ENCODE assay signal across 1 cellular context in genomic region chr15:48555244-48555804, GRCh38.
TF ChIP-seq lines count a peak whose summit lies in the region.

No MANE protein-coding gene starts in this region.

TF ChIP-seq in K562, 482 proteins besides CTCF, POLR2A, EP300 and RAD21 (continued from another document and continues in another):
- TF ChIP-seq THAP7 (CRISPR knock-in tag; IDR thresholded peaks at IDR 0.05): no peak
- TF ChIP-seq ZNF589 (CRISPR knock-in tag; IDR thresholded peaks at IDR 0.05; ENCODE audit: low read depth): no peak
- TF ChIP-seq EHMT2 (IDR thresholded peaks at IDR 0.05): 0 out of 2 replicates have a peak, but pooled peaks have one; percentile 22
- peak; percentile 98 to 99 for TF ChIP-seq KDM1A (IDR thresholded peaks at IDR 0.05)
- no peak for TF ChIP-seq IFI16 (CRISPR knock-in tag; IDR thresholded peaks at IDR 0.05)
- TF ChIP-seq ZBTB11 (CRISPR knock-in tag; IDR thresholded peaks at IDR 0.05): no peak
- peak; percentile 72 for TF ChIP-seq NCOR1 (IDR thresholded peaks at IDR 0.05)
- TF ChIP-seq TAL1 (IDR thresholded peaks at IDR 0.05): peak; percentile 65
- TF ChIP-seq PHF21A (IDR thresholded peaks at IDR 0.05; ENCODE audit: borderline replicate concordance, low read depth): no peak
- peak; percentile 76 for TF ChIP-seq MECOM (CRISPR knock-in tag; IDR thresholded peaks at IDR 0.05)
- no peak for TF ChIP-seq TAF1 (IDR thresholded peaks at IDR 0.05; ENCODE audit: control insufficient read depth, extremely low read depth, insufficient read depth, low read length, severe bottlenecking)
- TF ChIP-seq NFE2 (IDR thresholded peaks at IDR 0.05; ENCODE audit: low read depth): peak; percentile 93
- no peak for TF ChIP-seq KDM5B (IDR thresholded peaks at IDR 0.05; ENCODE audit: insufficient replicate concordance, low read depth, low read length)
- TF ChIP-seq, protein P1, sequence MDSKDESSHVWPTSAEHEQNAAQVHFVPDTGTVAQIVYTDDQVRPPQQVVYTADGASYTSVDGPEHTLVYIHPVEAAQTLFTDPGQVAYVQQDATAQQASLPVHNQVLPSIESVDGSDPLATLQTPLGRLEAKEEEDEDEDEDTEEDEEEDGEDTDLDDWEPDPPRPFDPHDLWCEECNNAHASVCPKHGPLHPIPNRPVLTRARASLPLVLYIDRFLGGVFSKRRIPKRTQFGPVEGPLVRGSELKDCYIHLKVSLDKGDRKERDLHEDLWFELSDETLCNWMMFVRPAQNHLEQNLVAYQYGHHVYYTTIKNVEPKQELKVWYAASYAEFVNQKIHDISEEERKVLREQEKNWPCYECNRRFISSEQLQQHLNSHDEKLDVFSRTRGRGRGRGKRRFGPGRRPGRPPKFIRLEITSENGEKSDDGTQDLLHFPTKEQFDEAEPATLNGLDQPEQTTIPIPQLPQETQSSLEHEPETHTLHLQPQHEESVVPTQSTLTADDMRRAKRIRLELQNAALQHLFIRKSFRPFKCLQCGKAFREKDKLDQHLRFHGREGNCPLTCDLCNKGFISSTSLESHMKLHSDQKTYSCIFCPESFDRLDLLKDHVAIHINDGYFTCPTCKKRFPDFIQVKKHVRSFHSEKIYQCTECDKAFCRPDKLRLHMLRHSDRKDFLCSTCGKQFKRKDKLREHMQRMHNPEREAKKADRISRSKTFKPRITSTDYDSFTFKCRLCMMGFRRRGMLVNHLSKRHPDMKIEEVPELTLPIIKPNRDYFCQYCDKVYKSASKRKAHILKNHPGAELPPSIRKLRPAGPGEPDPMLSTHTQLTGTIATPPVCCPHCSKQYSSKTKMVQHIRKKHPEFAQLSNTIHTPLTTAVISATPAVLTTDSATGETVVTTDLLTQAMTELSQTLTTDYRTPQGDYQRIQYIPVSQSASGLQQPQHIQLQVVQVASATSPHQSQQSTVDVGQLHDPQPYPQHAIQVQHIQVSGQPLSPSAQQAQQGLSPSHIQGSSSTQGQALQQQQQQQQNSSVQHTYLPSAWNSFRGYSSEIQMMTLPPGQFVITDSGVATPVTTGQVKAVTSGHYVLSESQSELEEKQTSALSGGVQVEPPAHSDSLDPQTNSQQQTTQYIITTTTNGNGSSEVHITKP (IDR thresholded peaks at IDR 0.05; ENCODE audit: partially characterized antibody): peak; percentile 90
- TF ChIP-seq LARP7 (IDR thresholded peaks at IDR 0.05): no peak
- no peak for TF ChIP-seq ZKSCAN8 (CRISPR knock-in tag; IDR thresholded peaks at IDR 0.05)
- no peak for TF ChIP-seq CEBPG (CRISPR knock-in tag; IDR thresholded peaks at IDR 0.05)
- 0 out of 4 replicates have a peak, but pooled peaks of 1 of the 2 experiments have one; percentile 25 for TF ChIP-seq CEBPG (tag; conservative IDR thresholded peaks at IDR 0.05 in 1 of 2, IDR thresholded peaks at IDR 0.05 in 1 of 2)
- no peak for TF ChIP-seq HNRNPH1 (optimal IDR thresholded peaks at IDR 0.05; ENCODE audit: low read depth, low read length)
- TF ChIP-seq SMARCE1 (IDR thresholded peaks at IDR 0.05): peak; percentile 79
- no peak for TF ChIP-seq ARID3B (CRISPR knock-in tag; IDR thresholded peaks at IDR 0.05; ENCODE audit: borderline replicate concordance)
- no peak for TF ChIP-seq DNMT1 (IDR thresholded peaks at IDR 0.05)
- TF ChIP-seq, protein P2, sequence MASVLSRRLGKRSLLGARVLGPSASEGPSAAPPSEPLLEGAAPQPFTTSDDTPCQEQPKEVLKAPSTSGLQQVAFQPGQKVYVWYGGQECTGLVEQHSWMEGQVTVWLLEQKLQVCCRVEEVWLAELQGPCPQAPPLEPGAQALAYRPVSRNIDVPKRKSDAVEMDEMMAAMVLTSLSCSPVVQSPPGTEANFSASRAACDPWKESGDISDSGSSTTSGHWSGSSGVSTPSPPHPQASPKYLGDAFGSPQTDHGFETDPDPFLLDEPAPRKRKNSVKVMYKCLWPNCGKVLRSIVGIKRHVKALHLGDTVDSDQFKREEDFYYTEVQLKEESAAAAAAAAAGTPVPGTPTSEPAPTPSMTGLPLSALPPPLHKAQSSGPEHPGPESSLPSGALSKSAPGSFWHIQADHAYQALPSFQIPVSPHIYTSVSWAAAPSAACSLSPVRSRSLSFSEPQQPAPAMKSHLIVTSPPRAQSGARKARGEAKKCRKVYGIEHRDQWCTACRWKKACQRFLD (CRISPR knock-in tag; IDR thresholded peaks at IDR 0.05): no peak
- TF ChIP-seq TBL1XR1 (IDR thresholded peaks at IDR 0.05; ENCODE audit: low read length in 2 of 2): peak in 1 of 2 experiments; percentile 56; a peak in 1 of 4 replicates
- TF ChIP-seq NFYB (IDR thresholded peaks at IDR 0.05; ENCODE audit: extremely low read depth, insufficient read length): no peak
- TF ChIP-seq SREBF2 (CRISPR knock-in tag; IDR thresholded peaks at IDR 0.05): no peak
- TF ChIP-seq PRPF4 (IDR thresholded peaks at IDR 0.05; ENCODE audit: insufficient read depth, low read depth, low read length, poor library complexity, severe bottlenecking): no peak
- no peak for TF ChIP-seq KHSRP (IDR thresholded peaks at IDR 0.05)
- TF ChIP-seq CBFB (CRISPR knock-in tag; IDR thresholded peaks at IDR 0.05): no peak
- peak; percentile 94 for TF ChIP-seq HDAC2 (IDR thresholded peaks at IDR 0.05)
- TF ChIP-seq, protein P3, sequence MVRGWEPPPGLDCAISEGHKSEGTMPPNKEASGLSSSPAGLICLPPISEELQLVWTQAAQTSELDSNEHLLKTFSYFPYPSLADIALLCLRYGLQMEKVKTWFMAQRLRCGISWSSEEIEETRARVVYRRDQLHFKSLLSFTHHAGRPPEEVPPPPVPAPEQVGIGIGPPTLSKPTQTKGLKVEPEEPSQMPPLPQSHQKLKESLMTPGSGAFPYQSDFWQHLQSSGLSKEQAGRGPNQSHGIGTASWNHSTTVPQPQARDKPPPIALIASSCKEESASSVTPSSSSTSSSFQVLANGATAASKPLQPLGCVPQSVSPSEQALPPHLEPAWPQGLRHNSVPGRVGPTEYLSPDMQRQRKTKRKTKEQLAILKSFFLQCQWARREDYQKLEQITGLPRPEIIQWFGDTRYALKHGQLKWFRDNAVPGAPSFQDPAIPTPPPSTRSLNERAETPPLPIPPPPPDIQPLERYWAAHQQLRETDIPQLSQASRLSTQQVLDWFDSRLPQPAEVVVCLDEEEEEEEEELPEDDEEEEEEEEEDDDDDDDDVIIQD (CRISPR knock-in tag; IDR thresholded peaks at IDR 0.05): no peak
- no peak for TF ChIP-seq POLR2H (tag; IDR thresholded peaks at IDR 0.05; ENCODE audit: low read depth)
- TF ChIP-seq IRF2 (CRISPR knock-in tag; IDR thresholded peaks at IDR 0.05): no peak
- TF ChIP-seq TCFL5 (CRISPR knock-in tag; conservative IDR thresholded peaks at IDR 0.05): no peak
- TF ChIP-seq ZNF263 (CRISPR knock-in tag; IDR thresholded peaks at IDR 0.05; ENCODE audit: borderline replicate concordance): no peak
- TF ChIP-seq ZNF354B (CRISPR knock-in tag; IDR thresholded peaks at IDR 0.05): no peak
- 0 out of 4 replicates have a peak, but pooled peaks of 1 of the 2 experiments have one; percentile 32 for TF ChIP-seq MNT (conservative IDR thresholded peaks at IDR 0.05)
- TF ChIP-seq, protein P4, sequence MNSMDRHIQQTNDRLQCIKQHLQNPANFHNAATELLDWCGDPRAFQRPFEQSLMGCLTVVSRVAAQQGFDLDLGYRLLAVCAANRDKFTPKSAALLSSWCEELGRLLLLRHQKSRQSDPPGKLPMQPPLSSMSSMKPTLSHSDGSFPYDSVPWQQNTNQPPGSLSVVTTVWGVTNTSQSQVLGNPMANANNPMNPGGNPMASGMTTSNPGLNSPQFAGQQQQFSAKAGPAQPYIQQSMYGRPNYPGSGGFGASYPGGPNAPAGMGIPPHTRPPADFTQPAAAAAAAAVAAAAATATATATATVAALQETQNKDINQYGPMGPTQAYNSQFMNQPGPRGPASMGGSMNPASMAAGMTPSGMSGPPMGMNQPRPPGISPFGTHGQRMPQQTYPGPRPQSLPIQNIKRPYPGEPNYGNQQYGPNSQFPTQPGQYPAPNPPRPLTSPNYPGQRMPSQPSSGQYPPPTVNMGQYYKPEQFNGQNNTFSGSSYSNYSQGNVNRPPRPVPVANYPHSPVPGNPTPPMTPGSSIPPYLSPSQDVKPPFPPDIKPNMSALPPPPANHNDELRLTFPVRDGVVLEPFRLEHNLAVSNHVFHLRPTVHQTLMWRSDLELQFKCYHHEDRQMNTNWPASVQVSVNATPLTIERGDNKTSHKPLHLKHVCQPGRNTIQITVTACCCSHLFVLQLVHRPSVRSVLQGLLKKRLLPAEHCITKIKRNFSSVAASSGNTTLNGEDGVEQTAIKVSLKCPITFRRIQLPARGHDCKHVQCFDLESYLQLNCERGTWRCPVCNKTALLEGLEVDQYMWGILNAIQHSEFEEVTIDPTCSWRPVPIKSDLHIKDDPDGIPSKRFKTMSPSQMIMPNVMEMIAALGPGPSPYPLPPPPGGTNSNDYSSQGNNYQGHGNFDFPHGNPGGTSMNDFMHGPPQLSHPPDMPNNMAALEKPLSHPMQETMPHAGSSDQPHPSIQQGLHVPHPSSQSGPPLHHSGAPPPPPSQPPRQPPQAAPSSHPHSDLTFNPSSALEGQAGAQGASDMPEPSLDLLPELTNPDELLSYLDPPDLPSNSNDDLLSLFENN (IDR thresholded peaks at IDR 0.05; ENCODE audit: low read depth in 2 of 2, low read length in 2 of 2): 0 out of 4 replicates have a peak, but pooled peaks of 1 of the 2 experiments have one; percentile 32
- TF ChIP-seq CBFA2T3 (IDR thresholded peaks at IDR 0.05): peak; percentile 84
- no peak for TF ChIP-seq JUN (IDR thresholded peaks at IDR 0.05; ENCODE audit: borderline replicate concordance, low read depth, low read length)
- no peak for TF ChIP-seq JUN (CRISPR knock-in tag; IDR thresholded peaks at IDR 0.05; ENCODE audit: borderline replicate concordance)
- TF ChIP-seq ARID3A (IDR thresholded peaks at IDR 0.05; ENCODE audit: borderline replicate concordance, low read depth, low read length): peak; percentile 27; the same call in 1 of the 2 replicates
- no peak for TF ChIP-seq ARID2 (IDR thresholded peaks at IDR 0.05)
- no peak for TF ChIP-seq MTA3 (IDR thresholded peaks at IDR 0.05; ENCODE audit: borderline replicate concordance)
- TF ChIP-seq FOS (IDR thresholded peaks at IDR 0.05; ENCODE audit: extremely low read depth, insufficient read length): no peak
- no peak for TF ChIP-seq HMGN3 (IDR thresholded peaks at IDR 0.05; ENCODE audit: borderline replicate concordance, extremely low read depth, insufficient read length, low read depth, low read length)
- peak; percentile 98 for TF ChIP-seq CTBP1 (IDR thresholded peaks at IDR 0.05; ENCODE audit: borderline replicate concordance)
- TF ChIP-seq PHB2 (IDR thresholded peaks at IDR 0.05; ENCODE audit: low read depth): no peak
